ENCODE assay signal across 28 cellular contexts in the genomic region with DNA sequence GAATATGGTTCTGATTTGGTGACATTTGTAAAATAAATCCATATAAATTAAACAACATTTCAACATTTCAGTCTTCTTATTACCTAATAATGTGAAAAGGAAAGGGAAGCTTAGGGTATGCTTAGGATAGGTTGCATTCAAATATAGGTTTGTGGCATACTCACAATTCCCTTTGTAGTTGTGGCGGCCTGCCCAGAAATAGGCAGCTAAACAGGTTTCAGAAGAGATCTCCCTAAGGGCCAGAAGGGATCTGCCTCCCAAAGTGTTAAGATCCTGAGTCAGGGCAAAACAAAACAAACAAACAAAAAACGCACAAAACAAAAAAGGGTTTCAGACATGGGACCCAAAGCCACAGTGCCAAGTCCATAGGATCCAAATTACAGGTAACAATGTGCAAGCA. TPM values are rescaled to one million over a fixed set of nuclear protein-coding genes. Genes with fewer than 3 reads are reported as not detected.
"Had no signal": no experiment of that assay in that cellular context is flagged by ENCODE, and none has a peak within 500 bp of the region (broad histone marks: within the 10 kb centered on the region; RNA-seq: fewer than 3 reads in every experiment).

No MANE protein-coding gene starts in this region.

- H3K9me3 ChIP-seq: MG63 had no signal

- ATAC-seq: activated T-cell treated with anti-CD3 and anti-CD28 coated beads, Interleukin-2, amount 50 U/mL, for 4 hours; activated T-helper 17 cell treated with anti-CD3 and anti-CD28 coated beads, Interleukin-2, amount 50 U/mL, for 72 hours; T-helper 17 cell had no signal

- H3K36me3 ChIP-seq: cardiac muscle cell, MG63 had no signal

- H3K27ac ChIP-seq: cardiac muscle cell had no signal

- H3K9me3 Mint-ChIP-seq: activated CD4-positive, alpha-beta memory T cell treated with anti-CD3 and anti-CD28 coated beads for 36 hours; activated CD4-positive, alpha-beta T cell treated with anti-CD3 and anti-CD28 coated beads, Interleukin-2, amount 10 ng/mL, durations not matched to agents 7 days and 5 days; activated naive CD4-positive, alpha-beta T cell treated with anti-CD3 and anti-CD28 coated beads for 36 hours; activated T-cell treated with anti-CD3 and anti-CD28 coated beads, Interleukin-2, amount 50 U/mL, for 4 hours; activated T-helper 17 cell treated with anti-CD3 and anti-CD28 coated beads, Interleukin-2, amount 50 U/mL, for 72 hours had no signal

- H3K4me3 Mint-ChIP-seq: activated CD4-positive, alpha-beta memory T cell treated with anti-CD3 and anti-CD28 coated beads for 36 hours; activated CD4-positive, alpha-beta T cell treated with anti-CD3 and anti-CD28 coated beads, Interleukin-2, amount 10 ng/mL, durations not matched to agents 7 days and 5 days; activated naive CD4-positive, alpha-beta T cell treated with anti-CD3 and anti-CD28 coated beads for 36 hours; activated naive CD8-positive, alpha-beta T cell; activated T-cell treated with anti-CD3 and anti-CD28 coated beads, Interleukin-2, amount 50 U/mL, for 4 hours; activated T-helper 17 cell treated with anti-CD3 and anti-CD28 coated beads, Interleukin-2, amount 50 U/mL, for 72 hours; brain; T-helper 17 cell had no signal

- H3K27me3 Mint-ChIP-seq: activated CD4-positive, alpha-beta T cell treated with anti-CD3 and anti-CD28 coated beads, Interleukin-2, amount 10 ng/mL, durations not matched to agents 7 days and 5 days; activated naive CD8-positive, alpha-beta T cell had no signal

- H3K27ac Mint-ChIP-seq: activated CD4-positive, alpha-beta memory T cell treated with anti-CD3 and anti-CD28 coated beads for 36 hours; activated CD4-positive, alpha-beta T cell treated with anti-CD3 and anti-CD28 coated beads, Interleukin-2, amount 10 ng/mL, durations not matched to agents 7 days and 5 days; activated naive CD4-positive, alpha-beta T cell treated with anti-CD3 and anti-CD28 coated beads for 36 hours; activated naive CD8-positive, alpha-beta T cell; activated T-helper 17 cell treated with anti-CD3 and anti-CD28 coated beads, Interleukin-2, amount 50 U/mL, for 72 hours; brain; T-helper 17 cell had no signal

- H3K4me3 ChIP-seq: cardiac muscle cell, MG63 had no signal

- DNase-seq: activated CD4-positive, alpha-beta memory T cell treated with anti-CD3 and anti-CD28 coated beads for 36 hours; activated CD4-positive, alpha-beta T cell treated with anti-CD3 and anti-CD28 coated beads, Interleukin-2, amount 10 ng/mL, durations not matched to agents 7 days and 5 days; activated CD4-positive, CD25-positive, alpha-beta regulatory T cell; activated CD8-positive, alpha-beta memory T cell treated with anti-CD3 and anti-CD28 coated beads for 24 hours; activated gamma-delta T cell; activated naive CD4-positive, alpha-beta T cell treated with anti-CD3 and anti-CD28 coated beads for 36 hours; activated T-cell treated with anti-CD3 and anti-CD28 coated beads, Interleukin-2, amount 50 U/mL, for 4 hours; amygdala; KG1; MG63; MV-4-11; NCI-H1092 treated with DMSO at 0.1 percent for 48 hours; NCI-H1417 treated with DMSO at 0.1 percent for 48 hours; NCI-H1694 treated with DMSO at 0.1 percent for 48 hours; NCI-H2029 treated with DMSO at 0.1 percent for 48 hours; NCI-H345; NCI-H510A; NCI-H526 treated with DMSO at 0.1 percent for 48 hours; NCI-H82; NK-92 treated with Interleukin-12 subunit alpha and Interleukin-12 subunit beta, amount 100 ng/mL, for 24 hours; SIG-M5; T-helper 17 cell; T-helper 9 cell had no signal

- H3K27me3 ChIP-seq: cardiac muscle cell, MG63 had no signal

- H3K4me1 Mint-ChIP-seq: activated CD4-positive, alpha-beta T cell treated with anti-CD3 and anti-CD28 coated beads, Interleukin-2, amount 10 ng/mL, durations not matched to agents 7 days and 5 days; activated T-helper 17 cell treated with anti-CD3 and anti-CD28 coated beads, Interleukin-2, amount 50 U/mL, for 72 hours; T-helper 17 cell had no signal

- H3K36me3 Mint-ChIP-seq: activated CD4-positive, alpha-beta memory T cell treated with anti-CD3 and anti-CD28 coated beads for 36 hours; activated naive CD8-positive, alpha-beta T cell; brain had no signal

RNA-seq across cellular contexts. Expression of a gene that starts 41.4 kb away (rescaled TPM):
- total RNA-seq: activated CD4-positive, alpha-beta T cell treated with anti-CD3 and anti-CD28 coated beads, Interleukin-2, amount 10 ng/mL, durations not matched to agents 7 days and 5 days; activated T-helper 17 cell treated with anti-CD3 and anti-CD28 coated beads, Interleukin-2, amount 50 U/mL, for 72 hours; RPMI7951 had no signal
